In the genomic region with DNA sequence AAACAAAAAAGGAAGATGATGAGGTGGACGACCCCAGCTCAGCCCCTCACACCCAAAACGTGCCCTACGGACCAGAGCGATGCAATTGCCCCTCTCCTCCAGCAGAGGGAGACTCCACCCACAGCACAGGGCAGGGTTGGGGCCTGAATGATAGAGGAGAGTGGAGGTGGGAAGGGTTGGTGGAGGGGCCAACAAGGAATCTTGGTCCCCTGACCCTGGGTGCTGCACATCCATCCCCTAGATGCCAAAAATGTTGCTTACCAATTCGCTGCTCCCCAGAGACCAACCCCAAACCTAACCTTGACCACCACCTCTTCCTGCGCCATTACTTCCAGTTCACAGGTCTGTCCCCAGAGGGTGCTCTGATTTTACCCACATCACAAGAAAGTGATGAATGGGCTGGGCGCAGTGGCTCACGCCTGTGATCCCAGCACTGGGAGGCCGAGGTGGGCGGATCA, we compare ENCODE assay signal across 1 cellular context.
TF ChIP-seq lines count a peak whose summit lies in the region.

No MANE protein-coding gene starts in this region.

TF ChIP-seq in endothelial cell of umbilical vein, 7 proteins besides CTCF, POLR2A, EP300 and RAD21 (continued from another document):
- TF ChIP-seq MYC (IDR thresholded peaks at IDR 0.05; ENCODE audit: low read depth, low read length) (no peak), GATA2 (IDR thresholded peaks at IDR 0.05; ENCODE audit: insufficient read depth, insufficient read length, low read depth, low read length) (no peak), POLR2AphosphoS5 (IDR thresholded peaks at IDR 0.05; ENCODE audit: insufficient read depth, low read depth, low read length) (no peak), EZH2 (IDR thresholded peaks at IDR 0.05; ENCODE audit: borderline replicate concordance, low read depth, low read length, severe bottlenecking) (no peak), JUN (IDR thresholded peaks at IDR 0.05; ENCODE audit: borderline replicate concordance, insufficient read depth, insufficient read length, low read depth) (no peak)
- TF ChIP-seq, protein P1, sequence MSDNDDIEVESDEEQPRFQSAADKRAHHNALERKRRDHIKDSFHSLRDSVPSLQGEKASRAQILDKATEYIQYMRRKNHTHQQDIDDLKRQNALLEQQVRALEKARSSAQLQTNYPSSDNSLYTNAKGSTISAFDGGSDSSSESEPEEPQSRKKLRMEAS (IDR thresholded peaks at IDR 0.05; ENCODE audit: insufficient read depth, insufficient read length): no peak
